Comparison of ENCODE assay signal across 8 cellular contexts in the genomic region with DNA sequence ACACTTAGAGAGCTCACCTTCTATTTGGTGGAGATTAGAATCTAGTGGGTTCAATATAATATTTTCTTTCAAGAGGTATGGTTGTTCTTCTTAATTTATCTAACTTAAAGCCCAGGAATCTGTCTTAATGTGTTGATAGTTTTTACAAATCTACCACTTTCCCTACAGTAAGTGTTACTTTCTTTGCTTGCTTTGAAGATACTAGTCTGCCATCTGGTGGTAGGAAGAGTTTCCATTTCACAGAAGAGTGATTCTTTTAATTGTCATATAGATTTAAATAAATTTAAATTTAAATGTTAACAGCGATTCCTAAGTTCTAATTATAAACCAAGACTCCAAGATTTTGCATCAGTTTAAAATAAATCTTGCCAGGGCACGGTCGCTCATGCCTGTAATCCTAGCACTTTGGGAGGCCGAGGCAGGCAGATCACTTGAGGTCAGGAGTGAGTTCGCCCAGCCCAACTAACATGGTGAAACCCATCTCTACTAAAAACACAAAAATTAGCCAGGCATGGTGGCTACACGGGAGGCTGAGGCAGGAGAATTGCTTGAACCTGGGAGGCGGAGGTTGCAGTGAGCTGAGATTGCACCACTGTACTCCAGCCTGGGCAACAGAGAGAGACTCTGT.
A peak's percentile ranks its signal among the peaks of the same experiment; 100 is the strongest.
DNase-seq lines count a peak whose midpoint lies in the region; ATAC-seq and FAIRE-seq lines count a peak whose summit lies in the region.

No MANE protein-coding gene starts in this region.

- FAIRE-seq in urothelium cell line (lab: Jason Lieb, UNC) = no peak

- in situ Hi-C loops in T47D (cut with HindIII; ENCODE audit: low pct_unique_long_range_greater_than_20kb, low sequenced_read_pairs) = no loop called here

- DNase-seq in COR-L47 (lab: John Stamatoyannopoulos, UW) (peak; percentile 37), NCI-H2029 treated with DMSO at 0.1 percent for 48 hours (lab: John Stamatoyannopoulos, UW) (peak; percentile 33), T47D (ENCODE audit: low read depth in 1 of 2, low spot score in 1 of 2) (peak; percentile 2 to 55), kidney tubule cell (ENCODE audit: low spot score) (peak; percentile 57), urothelium cell line (ENCODE audit: low spot score) (peak; percentile 20)

- peak; percentile 55 for ATAC-seq in GM19035 (IDR thresholded peaks at IDR 0.05; ENCODE audit: unreplicated experiment)
- ATAC-seq in GM21576 (IDR thresholded peaks at IDR 0.05; ENCODE audit: unreplicated experiment) = no peak
- no peak for ATAC-seq in HG03097 (IDR thresholded peaks at IDR 0.05; ENCODE audit: low FRiP score, unreplicated experiment)
